In genomic region chr7:139741813-139742344, GRCh38 we compare ENCODE assay signal across 27 cellular contexts. TPM values are rescaled to one million over a fixed set of nuclear protein-coding genes. Genes with fewer than 3 reads are reported as not detected.
DNase-seq lines count a peak whose midpoint lies in the region; ATAC-seq and TF ChIP-seq lines count a peak whose summit lies in the region.
"Had no signal": no experiment of that assay in that cellular context is flagged by ENCODE, and none has a peak within 500 bp of the region (broad histone marks: within the 10 kb centered on the region; RNA-seq: fewer than 3 reads in every experiment).

No MANE protein-coding gene starts in this region.

- H3K27ac Mint-ChIP-seq in IgD-negative memory B cell, result peak overlapping the region in 2 of 3 donors; percentile 67 to 73
- H3K27ac Mint-ChIP-seq: effector memory CD8-positive, alpha-beta T cell; mesothelial cell of epicardium had no signal

- ATAC-seq in gastrocnemius medialis, result no peak
- ATAC-seq: activated naive CD4-positive, alpha-beta T cell treated with anti-CD3 and anti-CD28 coated beads, Interleukin-2, amount 50 U/mL, for 72 hours; effector memory CD8-positive, alpha-beta T cell; left colon; stimulated activated memory B cell treated with anti-CD40 and anti-IgM and Interleukin-4, amounts not matched to agents 10 μg/mL and 1 μg/mL and 100 μg/mL, for 72 hours had no signal

- H3K9me3 ChIP-seq in gastrocnemius medialis (no peaks in the 10 kb centered on the region), tibial nerve (no peaks in the 10 kb centered on the region)
- H3K9me3 ChIP-seq: esophagus squamous epithelium had no signal

- H3K27me3 ChIP-seq in gastrocnemius medialis, result no peaks in the 10 kb centered on the region
- no peaks in the 10 kb centered on the region for H3K27me3 ChIP-seq in tibial nerve
- H3K27me3 ChIP-seq: esophagus squamous epithelium had no signal

- H3K4me3 Mint-ChIP-seq in IgD-negative memory B cell, result no peak overlapping the region
- H3K4me3 Mint-ChIP-seq: CD8-positive, alpha-beta memory T cell; effector memory CD8-positive, alpha-beta T cell; mesothelial cell of epicardium; nephron; stimulated activated memory B cell treated with anti-CD40 and anti-IgM and Interleukin-4, amounts not matched to agents 10 μg/mL and 1 μg/mL and 100 μg/mL, for 72 hours had no signal

- TF ChIP-seq EP300 in tibial nerve (IDR thresholded peaks at IDR 0.05), result no peak

- H3K4me3 ChIP-seq in fibroblast of pulmonary artery (replicated peaks; ENCODE audit: low read depth, low read length) (no peak overlapping the region), gastrocnemius medialis (no peak overlapping the region), tibial nerve (no peak overlapping the region)
- H3K4me3 ChIP-seq: esophagus squamous epithelium had no signal

- intact Hi-C loops in gastrocnemius medialis (cut with DNase I; ENCODE audit: low total_unique reads), result no loop called here

- peaks cover 39 to 54% (median 50%) of the 10 kb centered on the region in 3 donors for H3K4me1 Mint-ChIP-seq in IgD-negative memory B cell

- peak overlapping the region; percentile 91 to 93 (median 92) for H3K27ac ChIP-seq in gastrocnemius medialis
- no peak overlapping the region for H3K27ac ChIP-seq in tibial nerve
- H3K27ac ChIP-seq: 22Rv1, esophagus squamous epithelium had no signal

- TF ChIP-seq CTCF in fibroblast of pulmonary artery (IDR thresholded peaks at IDR 0.05; ENCODE audit: low read length, missing control alignments) (no peak), gastrocnemius medialis (IDR thresholded peaks at IDR 0.05 in 4 of 5, conservative IDR thresholded peaks at IDR 0.05 in 1 of 5) (no peak), tibial nerve (IDR thresholded peaks at IDR 0.05) (no peak)

- in situ Hi-C loops in gastrocnemius medialis (cut with MboI; ENCODE audit: low sequenced_read_pairs in 4 of 4), result loop anchor here in 1 of 4 donors (25.0 kb wide), 1 partner anchor 505 kb away; the partner anchor contains the start of gene UBN2

- no peaks in the 10 kb centered on the region for H3K9me3 Mint-ChIP-seq in IgD-negative memory B cell
- H3K9me3 Mint-ChIP-seq: activated naive CD4-positive, alpha-beta T cell treated with anti-CD3 and anti-CD28 coated beads, Interleukin-2, amount 50 U/mL, for 72 hours; CD8-positive, alpha-beta memory T cell; effector memory CD8-positive, alpha-beta T cell; mesothelial cell of epicardium; nephron; stimulated activated memory B cell treated with anti-CD40 and anti-IgM and Interleukin-4, amounts not matched to agents 10 μg/mL and 1 μg/mL and 100 μg/mL, for 72 hours had no signal

- H3K36me3 Mint-ChIP-seq in IgD-negative memory B cell, result peaks cover 1% of the 10 kb centered on the region

- H3K4me1 ChIP-seq in gastrocnemius medialis (peaks cover 89 to 97% of the 10 kb centered on the region in 2 donors), tibial nerve (peaks cover 0 to 78% (median 17%) of the 10 kb centered on the region in 4 donors)

- H3K36me3 ChIP-seq in gastrocnemius medialis (no peaks in the 10 kb centered on the region), tibial nerve (no peaks in the 10 kb centered on the region)

- peak; percentile 7 for DNase-seq in activated CD8-positive, alpha-beta memory T cell treated with anti-CD3 and anti-CD28 coated beads for 24 hours
- DNase-seq in activated CD8-positive, alpha-beta memory T cell treated with anti-CD3 and anti-CD28 coated beads, Interleukin-2, amount 50 U/mL, for 4 hours, result no peak
- DNase-seq in fibroblast of pulmonary artery (ENCODE audit: low read depth) (peak; percentile 70), gastrocnemius medialis (no peak), NCI-H1694 (lab: John Stamatoyannopoulos, UW) (no peak), tibial nerve (ENCODE audit: low spot score in 2 of 2) (no peak), NCI-H748 treated with DMSO at 0.1 percent for 48 hours (lab: John Stamatoyannopoulos, UW) (no peak)
- DNase-seq: activated CD4-positive, CD25-positive, alpha-beta regulatory T cell treated with anti-CD3 and anti-CD28 coated beads, Interleukin-2, amount 50 U/mL, for 72 hours; AML-193; CD8-positive, alpha-beta memory T cell; DMS53; effector memory CD8-positive, alpha-beta T cell; esophagus squamous epithelium; GF-D8; Kasumi-1; left colon; NCI-H1048; NCI-H187 treated with DMSO at 0.1 percent for 48 hours; NCI-H226; SIG-M5; stimulated activated CD4-positive, alpha-beta T cell treated with anti-CD3 and anti-CD28 coated beads, Interleukin-1b, Interleukin-23, amount 100 ng/mL, for 48 hours had no signal

- no peaks in the 10 kb centered on the region for H3K27me3 Mint-ChIP-seq in IgD-negative memory B cell
- H3K27me3 Mint-ChIP-seq: CD8-positive, alpha-beta memory T cell; effector memory CD8-positive, alpha-beta T cell; stimulated activated memory B cell treated with anti-CD40 and anti-IgM and Interleukin-4, amounts not matched to agents 10 μg/mL and 1 μg/mL and 100 μg/mL, for 72 hours had no signal

- no peak for TF ChIP-seq POLR2A in gastrocnemius medialis (IDR thresholded peaks at IDR 0.05)
- no peak for TF ChIP-seq POLR2A in tibial nerve (IDR thresholded peaks at IDR 0.05)

- WGBS in tibial nerve, 2 donors, result 79 to 83% methylated on average over 5 of the region's 5 CpGs

RNA-seq across cellular contexts. Expression of gene HIPK2, which starts 35.9 kb away (rescaled TPM):
- 5.5 TPM for polyA plus RNA-seq in IgD-negative memory B cell
- total RNA-seq in gastrocnemius medialis, result 10 to 100 TPM; 30.5 to 77.4 (median 58.9) TPM
- 10 to 100 TPM; 24.9 to 41.1 (median 29.7) TPM for total RNA-seq in tibial nerve

Comparison
In these comparisons a context has a peak if more than half of its experiments do, and no peak if none do; other contexts are left out.
1. DNase-seq: peak in activated CD8-positive, alpha-beta memory T cell treated with anti-CD3 and anti-CD28 coated beads for 24 hours (single experiment) and fibroblast of pulmonary artery (single experiment); none in activated CD8-positive, alpha-beta memory T cell treated with anti-CD3 and anti-CD28 coated beads, Interleukin-2, amount 50 U/mL, for 4 hours (single experiment), gastrocnemius medialis (0 of 2), NCI-H1694 (single experiment), tibial nerve (0 of 2) and NCI-H748 treated with DMSO at 0.1 percent for 48 hours (single experiment).
2. H3K27ac ChIP-seq: peak in gastrocnemius medialis (4 of 4); none in tibial nerve (0 of 4).